Comparison of ENCODE assay signal across 8 cellular contexts in genomic region chr1:178282949-178283367, GRCh38.
DNase-seq lines count a peak whose midpoint lies in the region; ATAC-seq, FAIRE-seq and TF ChIP-seq lines count a peak whose summit lies in the region.

No MANE protein-coding gene starts in this region.

- peak; percentile 59 for FAIRE-seq in keratinocyte (lab: Jason Lieb, UNC)

- H2AFZ ChIP-seq in keratinocyte (ENCODE audit: control insufficient read depth, low read length): no peak overlapping the region

- POLR2A ChIA-PET in WTC11 (lab: Charles Lee): no interaction called here
- POLR2A ChIA-PET in naive thymus-derived CD8-positive, alpha-beta T cell (lab: Charles Lee): no interaction called here

- no peak overlapping the region for H3K4me3 ChIP-seq in keratinocyte (ENCODE audit: control insufficient read depth in 2 of 3, extremely low read depth in 1 of 3, insufficient read depth in 2 of 3, low read depth in 1 of 3, low read length in 3 of 3)

- no peaks in the 10 kb centered on the region for H3K9me1 ChIP-seq in keratinocyte (ENCODE audit: control insufficient read depth, extremely low read depth, insufficient read depth, low read length)

- H3K27me3 ChIP-seq in keratinocyte (ENCODE audit: control insufficient read depth, extremely low read depth, insufficient read depth, low read length): no peaks in the 10 kb centered on the region

- dilution Hi-C loops in keratinocyte (cut with MboI; ENCODE audit: extremely low pct_ligation_motif_present, low sequenced_read_pairs): no loop called here

- H3K27ac Mint-ChIP-seq in WTC11: peak overlapping the region; percentile 96
- H3K27ac Mint-ChIP-seq in naive thymus-derived CD8-positive, alpha-beta T cell: no peak overlapping the region

- H3K27me3 Mint-ChIP-seq in WTC11 (ENCODE audit: low read depth): no peaks in the 10 kb centered on the region
- H3K27me3 Mint-ChIP-seq in naive thymus-derived CD8-positive, alpha-beta T cell: peaks cover 0 to 9% (median 0%) of the 10 kb centered on the region in 5 donors

- H3K9me3 ChIP-seq in keratinocyte (ENCODE audit: control insufficient read depth, low read depth, low read length): no peaks in the 10 kb centered on the region

- no peak overlapping the region for H3K27ac ChIP-seq in keratinocyte (ENCODE audit: control insufficient read depth, insufficient read depth, low read length)

- H3K4me3 Mint-ChIP-seq in WTC11: peak overlapping the region; percentile 62
- H3K4me3 Mint-ChIP-seq in naive thymus-derived CD8-positive, alpha-beta T cell: no peak overlapping the region

- no peak overlapping the region for H3K9ac ChIP-seq in keratinocyte (ENCODE audit: control insufficient read depth, extremely low read depth, insufficient read depth, low read length)

- DNase-seq in AG08395 (ENCODE audit: low spot score) (peak; percentile 53), WTC11 (ENCODE audit: low spot score) (no peak), keratinocyte (ENCODE audit: low read depth, low spot score) (no peak), activated gamma-delta T cell treated with Interleukin-2 at 50 U/mL for 16 hours (no peak)
- no peak for DNase-seq in naive thymus-derived CD8-positive, alpha-beta T cell

- peak; percentile 64 for TF ChIP-seq RAD21 in Ishikawa (IDR thresholded peaks at IDR 0.05; ENCODE audit: low read depth)

- peaks cover 37% of the 10 kb centered on the region for H3K79me2 ChIP-seq in keratinocyte (ENCODE audit: control insufficient read depth, insufficient read depth, low read length)

- peaks cover 22% of the 10 kb centered on the region for H3K36me3 Mint-ChIP-seq in WTC11
- H3K36me3 Mint-ChIP-seq in naive thymus-derived CD8-positive, alpha-beta T cell: no peaks in the 10 kb centered on the region

- no peak for TF ChIP-seq EP300 in Ishikawa (IDR thresholded peaks at IDR 0.05; ENCODE audit: borderline replicate concordance)

- peaks cover 77% of the 10 kb centered on the region for H3K4me1 Mint-ChIP-seq in WTC11
- peaks cover 0 to 11% (median 1%) of the 10 kb centered on the region in 4 donors for H3K4me1 Mint-ChIP-seq in naive thymus-derived CD8-positive, alpha-beta T cell

- ATAC-seq in WTC11 (peak; percentile 37), HG02759 (IDR thresholded peaks at IDR 0.05; ENCODE audit: unreplicated experiment) (no peak), HG02642 (IDR thresholded peaks at IDR 0.05; ENCODE audit: poor library complexity, unreplicated experiment) (no peak)
- no peak for ATAC-seq in naive thymus-derived CD8-positive, alpha-beta T cell

- H3K9me3 Mint-ChIP-seq in WTC11: peaks cover under 1% of the 10 kb centered on the region
- no peaks in the 10 kb centered on the region for H3K9me3 Mint-ChIP-seq in naive thymus-derived CD8-positive, alpha-beta T cell

- H3K4me1 ChIP-seq in keratinocyte (ENCODE audit: control insufficient read depth, extremely low read depth, insufficient read depth, low read length): peaks cover 35% of the 10 kb centered on the region

- no peaks in the 10 kb centered on the region for H4K20me1 ChIP-seq in keratinocyte (ENCODE audit: control insufficient read depth, extremely low read depth, insufficient read depth, low read length)

- peaks cover 4 to 18% of the 10 kb centered on the region in 2 experiments for H3K36me3 ChIP-seq in keratinocyte (ENCODE audit: control insufficient read depth in 2 of 2, extremely low read depth in 1 of 2, insufficient read depth in 2 of 2, low read length in 2 of 2)

- TF ChIP-seq CTCF in WTC11 (IDR thresholded peaks at IDR 0.05) (no peak), keratinocyte (optimal IDR thresholded peaks at IDR 0.05 in 1 of 3, IDR thresholded peaks at IDR 0.05 in 1 of 3, conservative IDR thresholded peaks at IDR 0.05 in 1 of 3; ENCODE audit: extremely low read depth in 1 of 3, insufficient read depth in 2 of 3, low read length in 3 of 3) (peak in 2 of 3 experiments; percentile 17 to 37)

- CTCF ChIA-PET in WTC11 (lab: Charles Lee): interaction anchor here (0.8 to 2.4 kb wide), 2 partner anchors 16 to 251 kb away, joined by 3 to 9 read pairs; no protein-coding TSS in a partner anchor

- H3K4me2 ChIP-seq in keratinocyte (ENCODE audit: control insufficient read depth, extremely low read depth, insufficient read depth, low read depth, low read length): no peak overlapping the region

TF ChIP-seq in Ishikawa, 13 proteins besides CTCF, POLR2A, EP300 and RAD21 (continues in another document):
- TF ChIP-seq FOXM1 (IDR thresholded peaks at IDR 0.05; ENCODE audit: borderline replicate concordance, low read depth) (no peak), NFIC (IDR thresholded peaks at IDR 0.05) (no peak), TCF12 (IDR thresholded peaks at IDR 0.05; ENCODE audit: low read depth) (no peak), TEAD4 (IDR thresholded peaks at IDR 0.05) (no peak), REST (IDR thresholded peaks at IDR 0.05; ENCODE audit: low read depth) (no peak), CREB1 (IDR thresholded peaks at IDR 0.05; ENCODE audit: low read depth) (no peak), ZBTB7A (IDR thresholded peaks at IDR 0.05; ENCODE audit: low read depth) (no peak), MAX (IDR thresholded peaks at IDR 0.05) (no peak), CEBPB (IDR thresholded peaks at IDR 0.05) (no peak), TAF1 (IDR thresholded peaks at IDR 0.05; ENCODE audit: low read depth) (no peak)

TF ChIP-seq in WTC11, 78 proteins besides CTCF, POLR2A, EP300 and RAD21:
- TF ChIP-seq NR1H2 (CRISPR knock-in tag; IDR thresholded peaks at IDR 0.05): no peak
TF ChIP-seq in WTC11: peak in this region for 0.
